1 cellular context compared by ENCODE assay signal in genomic region chr1:46543382-46543760, GRCh38.
TF ChIP-seq lines count a peak whose summit lies in the region.

No MANE protein-coding gene starts in this region.

TF ChIP-seq in H1, 55 proteins besides CTCF, POLR2A, EP300 and RAD21:
- TF ChIP-seq CTBP2 (IDR thresholded peaks at IDR 0.05; ENCODE audit: borderline replicate concordance, insufficient read depth, insufficient read length, low read length) (no peak), TAF7 (optimal IDR thresholded peaks at IDR 0.05; ENCODE audit: borderline replicate concordance, low read depth, low read length) (no peak), SIX5 (IDR thresholded peaks at IDR 0.05; ENCODE audit: low read depth, low read length) (no peak), SP4 (IDR thresholded peaks at IDR 0.05; ENCODE audit: low read length) (no peak), SIN3A (conservative IDR thresholded peaks at IDR 0.05 in 1 of 2, IDR thresholded peaks at IDR 0.05 in 1 of 2; ENCODE audit: low read depth in 1 of 2, low read length in 2 of 2) (no peak), TEAD4 (IDR thresholded peaks at IDR 0.05; ENCODE audit: low read depth, low read length) (no peak), EZH2 (IDR thresholded peaks at IDR 0.05; ENCODE audit: low read depth, low read length, severe bottlenecking) (no peak), JUN (IDR thresholded peaks at IDR 0.05; ENCODE audit: low read depth, low read length) (no peak)
